Comparison of ENCODE assay signal across 13 cellular contexts in the genomic region with DNA sequence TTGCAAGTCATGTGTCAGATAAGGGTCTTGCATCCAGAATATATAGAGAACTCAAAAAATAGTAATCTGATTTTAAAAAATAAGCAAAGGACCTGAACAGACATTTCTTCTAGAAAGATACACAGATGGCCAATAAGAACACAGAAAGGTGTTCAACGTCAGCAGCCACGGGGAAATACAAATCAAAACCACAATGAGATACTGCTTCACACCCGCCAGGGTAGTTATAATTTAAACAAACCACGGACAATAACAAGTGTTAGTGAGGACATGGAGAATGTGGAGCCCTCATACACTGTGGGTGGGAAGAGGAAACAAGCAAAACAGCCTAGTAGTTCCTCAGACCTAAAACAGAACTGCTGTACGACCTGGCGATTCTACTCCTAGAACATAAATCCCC. TPM values are rescaled to one million over a fixed set of nuclear protein-coding genes. Genes with fewer than 3 reads are reported as not detected.
DNase-seq lines count a peak whose midpoint lies in the region; ATAC-seq and TF ChIP-seq lines count a peak whose summit lies in the region.
"Had no signal": no experiment of that assay in that cellular context is flagged by ENCODE, and none has a peak within 500 bp of the region (broad histone marks: within the 10 kb centered on the region; RNA-seq: fewer than 3 reads in every experiment).

No MANE protein-coding gene starts in this region.

- ATAC-seq in effector memory CD8-positive, alpha-beta T cell (replicated peaks): peak; percentile 87
- ATAC-seq in HG03039 (IDR thresholded peaks at IDR 0.05; ENCODE audit: unreplicated experiment) (no peak), GM21528 (IDR thresholded peaks at IDR 0.05; ENCODE audit: low FRiP score, unreplicated experiment) (no peak)

- H2AFZ ChIP-seq in SK-N-SH (ENCODE audit: low read depth) (no peak overlapping the region), smooth muscle cell (ENCODE audit: low read depth) (no peak overlapping the region)

- H3K27me3 ChIP-seq in SK-N-SH (ENCODE audit: insufficient read depth) (no peaks in the 10 kb centered on the region), smooth muscle cell (ENCODE audit: low read depth) (no peaks in the 10 kb centered on the region)

- H3K36me3 Mint-ChIP-seq in effector memory CD8-positive, alpha-beta T cell (ENCODE audit: insufficient read depth): peaks cover 15% of the 10 kb centered on the region

- CTCF ChIA-PET in SK-N-SH (lab: Yijun Ruan, JAX): no interaction called here

- H3K4me3 Mint-ChIP-seq in effector memory CD8-positive, alpha-beta T cell: peak overlapping the region; percentile 63 to 74
- H3K4me3 Mint-ChIP-seq: nephron had no signal

- H3K4me1 Mint-ChIP-seq in effector memory CD8-positive, alpha-beta T cell (ENCODE audit: low read depth in 2 of 2): peaks cover 28% of the 10 kb centered on the region in 2 donors
- H3K4me1 Mint-ChIP-seq: nephron had no signal

- H3K27ac Mint-ChIP-seq in effector memory CD8-positive, alpha-beta T cell: peak overlapping the region; percentile 95 to 98

- H3K4me1 ChIP-seq in SK-N-SH (ENCODE audit: control insufficient read depth in 1 of 2, insufficient read depth in 2 of 2, low read depth in 1 of 2, low read length in 1 of 2) (peaks cover 0 to 14% of the 10 kb centered on the region in 2 experiments; a peak in 1 of 4 replicates), smooth muscle cell (ENCODE audit: low read depth) (peaks cover 5% of the 10 kb centered on the region)

- WGBS in SK-N-SH (ENCODE audit: low lambda C conversion rate): 87% methylated on average over 6 of the region's 6 CpGs
- 13% methylated on average over 6 of the region's 6 CpGs for WGBS in smooth muscle cell (ENCODE audit: low lambda C conversion rate)

- no peaks in the 10 kb centered on the region for H3F3A ChIP-seq in SK-N-SH (replicated peaks; ENCODE audit: insufficient read depth)
- H3F3A ChIP-seq in smooth muscle cell (ENCODE audit: low read depth): peaks cover 20% of the 10 kb centered on the region

- peak overlapping the region; percentile 26 to 50; a peak in 2 of 4 replicates for H3K27ac ChIP-seq in SK-N-SH (ENCODE audit: low read depth in 2 of 2, low read length in 1 of 2)
- peak overlapping the region; percentile 88 for H3K27ac ChIP-seq in smooth muscle cell (ENCODE audit: low read depth)
- H3K27ac ChIP-seq: coronary artery, upper lobe of left lung had no signal

- H3K36me3 ChIP-seq in SK-N-SH (replicated peaks in 1 of 2; ENCODE audit: control insufficient read depth in 1 of 2, insufficient read depth in 2 of 2, low read length in 1 of 2) (no peaks in the 10 kb centered on the region), smooth muscle cell (ENCODE audit: low read depth) (no peaks in the 10 kb centered on the region)
- H3K36me3 ChIP-seq: upper lobe of left lung had no signal

- H3K9me3 ChIP-seq in SK-N-SH (no peaks in the 10 kb centered on the region), smooth muscle cell (replicated peaks; ENCODE audit: low read depth) (no peaks in the 10 kb centered on the region)
- H3K9me3 ChIP-seq: upper lobe of left lung had no signal

- no peak for TF ChIP-seq CTCF in SK-N-SH (IDR thresholded peaks at IDR 0.05)
- TF ChIP-seq CTCF in smooth muscle cell (IDR thresholded peaks at IDR 0.05; ENCODE audit: borderline replicate concordance, insufficient read depth, poor library complexity, severe bottlenecking): no peak

- DNase-seq in activated CD8-positive, alpha-beta memory T cell treated with anti-CD3 and anti-CD28 coated beads for 4 hours (ENCODE audit: low read depth in 2 of 2): peak; percentile 15 to 20
- DNase-seq in activated CD8-positive, alpha-beta memory T cell treated with anti-CD3 and anti-CD28 coated beads for 24 hours: no peak
- DNase-seq in SK-N-SH (no peak), smooth muscle cell (lab: John Stamatoyannopoulos, UW; ENCODE audit: unreplicated experiment) (no peak), NCI-H2227 (lab: John Stamatoyannopoulos, UW; ENCODE audit: unreplicated experiment) (no peak)
- DNase-seq in effector memory CD8-positive, alpha-beta T cell: peak; percentile 59 to 68 (median 65)
- DNase-seq: upper lobe of left lung had no signal

- no peaks in the 10 kb centered on the region for H3K79me2 ChIP-seq in SK-N-SH (ENCODE audit: insufficient read depth)
- H3K79me2 ChIP-seq in smooth muscle cell (ENCODE audit: low read depth): no peaks in the 10 kb centered on the region

- H3K9me2 ChIP-seq in SK-N-SH: no peaks in the 10 kb centered on the region

- no peak overlapping the region for H3K4me3 ChIP-seq in SK-N-SH (ENCODE audit: low read depth in 2 of 2, low read length in 1 of 2)
- no peak overlapping the region for H3K4me3 ChIP-seq in smooth muscle cell
- H3K4me3 ChIP-seq: coronary artery, upper lobe of left lung had no signal

- no peaks in the 10 kb centered on the region for H3K27me3 Mint-ChIP-seq in effector memory CD8-positive, alpha-beta T cell

- POLR2A ChIA-PET in SK-N-SH (lab: Yijun Ruan, JAX): no interaction called here

- H3K4me2 ChIP-seq in SK-N-SH: peak overlapping the region; percentile 28; the same call in 1 of the 2 replicates
- peak overlapping the region; percentile 60 for H3K4me2 ChIP-seq in smooth muscle cell

- H4K20me1 ChIP-seq in SK-N-SH (ENCODE audit: insufficient read depth) (no peaks in the 10 kb centered on the region), smooth muscle cell (ENCODE audit: low read depth) (no peaks in the 10 kb centered on the region)

- TF ChIP-seq EP300 in SK-N-SH (IDR thresholded peaks at IDR 0.05; ENCODE audit: borderline replicate concordance in 1 of 2, low read depth in 1 of 2, low read length in 1 of 2): no peak

- no peak for TF ChIP-seq RAD21 in SK-N-SH (IDR thresholded peaks at IDR 0.05; ENCODE audit: low read length)

- no peak overlapping the region for H3K9ac ChIP-seq in SK-N-SH
- peak overlapping the region; percentile 21 for H3K9ac ChIP-seq in smooth muscle cell (ENCODE audit: low read depth)

- H3K9me3 Mint-ChIP-seq in effector memory CD8-positive, alpha-beta T cell: no peaks in the 10 kb centered on the region
- H3K9me3 Mint-ChIP-seq: nephron had no signal

TF ChIP-seq in SK-N-SH, 30 proteins besides CTCF, POLR2A, EP300 and RAD21:
- TF ChIP-seq, protein P1, sequence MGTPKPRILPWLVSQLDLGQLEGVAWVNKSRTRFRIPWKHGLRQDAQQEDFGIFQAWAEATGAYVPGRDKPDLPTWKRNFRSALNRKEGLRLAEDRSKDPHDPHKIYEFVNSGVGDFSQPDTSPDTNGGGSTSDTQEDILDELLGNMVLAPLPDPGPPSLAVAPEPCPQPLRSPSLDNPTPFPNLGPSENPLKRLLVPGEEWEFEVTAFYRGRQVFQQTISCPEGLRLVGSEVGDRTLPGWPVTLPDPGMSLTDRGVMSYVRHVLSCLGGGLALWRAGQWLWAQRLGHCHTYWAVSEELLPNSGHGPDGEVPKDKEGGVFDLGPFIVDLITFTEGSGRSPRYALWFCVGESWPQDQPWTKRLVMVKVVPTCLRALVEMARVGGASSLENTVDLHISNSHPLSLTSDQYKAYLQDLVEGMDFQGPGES (IDR thresholded peaks at IDR 0.05; ENCODE audit: low read depth, low read length): no peak
TF ChIP-seq in SK-N-SH: peak in this region for 0.

RNA-seq across cellular contexts. Expression of a gene that starts 26.6 kb away (rescaled TPM):
- polyA plus RNA-seq in SK-N-SH (2012; rRNA removed) (80.0 and 84.1 TPM in 2 replicates), smooth muscle cell (78.7 and 85.1 TPM in 2 replicates)
- 52.6 and 63.9 TPM in 2 replicates for polyA plus RNA-seq in SK-N-SH (2012; cell fraction: cytosol; rRNA removed)
- 84.9 and 99.7 TPM in 2 replicates for polyA plus RNA-seq in SK-N-SH (2012; cell fraction: nucleus; rRNA removed)
- total RNA-seq in smooth muscle cell: 43.8 and 65.0 TPM in 2 replicates

RNA-seq across cellular contexts. Expression of a gene that starts 31.4 kb away (rescaled TPM):
- polyA plus RNA-seq in SK-N-SH (2012; rRNA removed): 0.08 TPM in 2 replicates
- polyA plus RNA-seq in SK-N-SH (2012; cell fraction: cytosol; rRNA removed): 0.05 and 0.10 TPM in 2 replicates
- 0.20 and 0.36 TPM in 2 replicates for polyA plus RNA-seq in SK-N-SH (2012; cell fraction: nucleus; rRNA removed)
- total RNA-seq in smooth muscle cell: not detected in 2 replicates
- polyA plus RNA-seq in smooth muscle cell: not detected in 2 replicates
- total RNA-seq: activated CD8-positive, alpha-beta memory T cell treated with anti-CD3 and anti-CD28 coated beads for 36 hours; glomerular endothelial cell had no signal

RNA-seq across cellular contexts. Expression of a gene that starts 57.5 kb away (rescaled TPM):
- polyA plus RNA-seq in SK-N-SH (2012; rRNA removed): 15.8 and 17.7 TPM in 2 replicates
- polyA plus RNA-seq in SK-N-SH (2012; cell fraction: cytosol; rRNA removed): 6.3 and 8.9 TPM in 2 replicates
- 64.6 and 79.2 TPM in 2 replicates for polyA plus RNA-seq in SK-N-SH (2012; cell fraction: nucleus; rRNA removed)
- 3.4 and 12.2 TPM in 2 replicates for total RNA-seq in smooth muscle cell
- polyA plus RNA-seq in smooth muscle cell: 10.6 and 15.5 TPM in 2 replicates

Comparison
In these comparisons a context has a peak if more than half of its experiments do, and no peak if none do; other contexts are left out.
1. DNase-seq: peak in activated CD8-positive, alpha-beta memory T cell treated with anti-CD3 and anti-CD28 coated beads for 4 hours (2 of 2) and effector memory CD8-positive, alpha-beta T cell (3 of 3); none in activated CD8-positive, alpha-beta memory T cell treated with anti-CD3 and anti-CD28 coated beads for 24 hours (single experiment), SK-N-SH (single experiment), smooth muscle cell (single experiment) and NCI-H2227 (single experiment).